ENCODE assay signal across 18 cellular contexts in genomic region chr6:100554228-100554627, GRCh38.
DNase-seq lines count a peak whose midpoint lies in the region; ATAC-seq and TF ChIP-seq lines count a peak whose summit lies in the region.
"Had no signal": no experiment of that assay in that cellular context is flagged by ENCODE, and none has a peak within 500 bp of the region (broad histone marks: within the 10 kb centered on the region; RNA-seq: fewer than 3 reads in every experiment).

No MANE protein-coding gene starts in this region.

- ATAC-seq in HG03196 (IDR thresholded peaks at IDR 0.05; ENCODE audit: unreplicated experiment) = no peak
- ATAC-seq: activated CD8-positive, alpha-beta T cell treated with anti-CD3 and anti-CD28 coated beads, Interleukin-2, amount 10 ng/mL, durations not matched to agents 7 days and 5 days; heart left ventricle; naive thymus-derived CD8-positive, alpha-beta T cell had no signal

- no peak overlapping the region for H3K27ac ChIP-seq in smooth muscle cell (ENCODE audit: low read depth)
- H3K27ac ChIP-seq: colonic mucosa, heart left ventricle, lower lobe of right lung, transverse colon had no signal

- DNase-seq in DMS79 treated with DMSO at 0.1 percent for 48 hours (lab: John Stamatoyannopoulos, UW) (peak; percentile 9), NCI-H146 treated with DMSO at 0.1 percent for 48 hours (lab: John Stamatoyannopoulos, UW; ENCODE audit: unreplicated experiment) (peak; percentile 16), smooth muscle cell (lab: John Stamatoyannopoulos, UW; ENCODE audit: unreplicated experiment) (no peak), type B pancreatic cell (ENCODE audit: extremely low spot score, unreplicated experiment) (no peak)
- DNase-seq: activated CD8-positive, alpha-beta T cell treated with anti-CD3 and anti-CD28 coated beads, Interleukin-2, amount 10 ng/mL, durations not matched to agents 7 days and 5 days; aorta; C1 segment of cervical spinal cord; colonic mucosa; heart left ventricle; lower lobe of right lung; naive thymus-derived CD8-positive, alpha-beta T cell; SK-N-SH; stimulated activated CD4-positive, alpha-beta T cell treated with anti-CD3 and anti-CD28 coated beads, Interleukin-2, amount 100 ng/mL, for 24 hours; transverse colon had no signal

- H3K36me3 Mint-ChIP-seq in nephron (ENCODE audit: low read depth) (peaks cover 8% of the 10 kb centered on the region), type B pancreatic cell (peaks cover 5% of the 10 kb centered on the region)

- TF ChIP-seq CTCF in nephron (IDR thresholded peaks at IDR 0.05; ENCODE audit: unreplicated experiment in 3 of 3) (no peak), smooth muscle cell (IDR thresholded peaks at IDR 0.05; ENCODE audit: borderline replicate concordance, insufficient read depth, poor library complexity, severe bottlenecking) (no peak), type B pancreatic cell (conservative IDR thresholded peaks at IDR 0.05) (no peak)

- H3K9me3 Mint-ChIP-seq in nephron (no peaks in the 10 kb centered on the region), type B pancreatic cell (no peaks in the 10 kb centered on the region)
- H3K9me3 Mint-ChIP-seq: activated T-helper 2 cell treated with anti-CD3 and anti-CD28 coated beads, Interferon-gamma antibody, Interleukin-2, Interleukin-4, amounts not matched to agents 10 μg/mL and 5 μg/mL and 100 μg/mL, durations not matched to agents 14 hours and 24 hours and 36 hours; naive thymus-derived CD8-positive, alpha-beta T cell had no signal

- H3K9me3 ChIP-seq in endocrine pancreas (ENCODE audit: control insufficient read depth, low read length) = no peaks in the 10 kb centered on the region
- H3K9me3 ChIP-seq in smooth muscle cell (replicated peaks; ENCODE audit: low read depth) = no peaks in the 10 kb centered on the region
- H3K9me3 ChIP-seq: colonic mucosa, heart left ventricle, lower lobe of right lung, SK-N-SH, transverse colon had no signal

- no peaks in the 10 kb centered on the region for H3K27me3 Mint-ChIP-seq in nephron (ENCODE audit: low read depth)
- no peaks in the 10 kb centered on the region for H3K27me3 Mint-ChIP-seq in type B pancreatic cell
- H3K27me3 Mint-ChIP-seq: naive thymus-derived CD8-positive, alpha-beta T cell had no signal

- H3K79me2 ChIP-seq in smooth muscle cell (ENCODE audit: low read depth) = no peaks in the 10 kb centered on the region

- H3K4me3 Mint-ChIP-seq in nephron (no peak overlapping the region), type B pancreatic cell (no peak overlapping the region)
- H3K4me3 Mint-ChIP-seq: activated CD8-positive, alpha-beta T cell treated with anti-CD3 and anti-CD28 coated beads, Interleukin-2, amount 10 ng/mL, durations not matched to agents 7 days and 5 days; naive thymus-derived CD8-positive, alpha-beta T cell had no signal

- H4K20me1 ChIP-seq in smooth muscle cell (ENCODE audit: low read depth) = peaks cover 35% of the 10 kb centered on the region

- H3F3A ChIP-seq in smooth muscle cell (ENCODE audit: low read depth) = no peaks in the 10 kb centered on the region

- H3K4me1 Mint-ChIP-seq in nephron (peaks cover 21% of the 10 kb centered on the region), type B pancreatic cell (ENCODE audit: unreplicated experiment) (peaks cover 14% of the 10 kb centered on the region)
- H3K4me1 Mint-ChIP-seq: naive thymus-derived CD8-positive, alpha-beta T cell had no signal

- H3K4me2 ChIP-seq in smooth muscle cell = no peak overlapping the region
- H3K4me2 ChIP-seq: SK-N-SH had no signal

- 68% methylated on average over 5 of the region's 5 CpGs for WGBS in smooth muscle cell (ENCODE audit: low lambda C conversion rate)

- H3K4me1 ChIP-seq in endocrine pancreas (ENCODE audit: control insufficient read depth, insufficient read depth, low read length) (peaks cover 11% of the 10 kb centered on the region), smooth muscle cell (ENCODE audit: low read depth) (no peaks in the 10 kb centered on the region)
- H3K4me1 ChIP-seq: colonic mucosa, heart left ventricle, lower lobe of right lung had no signal

- H2AFZ ChIP-seq in smooth muscle cell (ENCODE audit: low read depth) = no peak overlapping the region

- H3K4me3 ChIP-seq in endocrine pancreas (ENCODE audit: control insufficient read depth, insufficient read depth, low read length) (peak overlapping the region; percentile 80), smooth muscle cell (no peak overlapping the region)
- H3K4me3 ChIP-seq: colonic mucosa, heart left ventricle, lower lobe of right lung, transverse colon had no signal

- H3K36me3 ChIP-seq in endocrine pancreas (ENCODE audit: control insufficient read depth, insufficient read depth, low read length) (no peaks in the 10 kb centered on the region), smooth muscle cell (ENCODE audit: low read depth) (no peaks in the 10 kb centered on the region)
- H3K36me3 ChIP-seq: colonic mucosa, heart left ventricle, lower lobe of right lung, transverse colon had no signal

- no peak overlapping the region for H3K9ac ChIP-seq in endocrine pancreas (ENCODE audit: control insufficient read depth, insufficient read depth, low read length)
- H3K9ac ChIP-seq in smooth muscle cell (ENCODE audit: low read depth) = no peak overlapping the region
- H3K9ac ChIP-seq: SK-N-SH had no signal

- no peaks in the 10 kb centered on the region for H3K27me3 ChIP-seq in endocrine pancreas (ENCODE audit: control insufficient read depth, insufficient read depth, low read length)
- H3K27me3 ChIP-seq in smooth muscle cell (ENCODE audit: low read depth) = no peaks in the 10 kb centered on the region
- H3K27me3 ChIP-seq: colonic mucosa, heart left ventricle, transverse colon had no signal

- H3K27ac Mint-ChIP-seq in nephron (peak overlapping the region; percentile 78 to 95 (median 85)), type B pancreatic cell (no peak overlapping the region)
- H3K27ac Mint-ChIP-seq: activated CD8-positive, alpha-beta T cell treated with anti-CD3 and anti-CD28 coated beads, Interleukin-2, amount 10 ng/mL, durations not matched to agents 7 days and 5 days; activated T-helper 2 cell treated with anti-CD3 and anti-CD28 coated beads, Interferon-gamma antibody, Interleukin-2, Interleukin-4, amounts not matched to agents 10 μg/mL and 5 μg/mL and 100 μg/mL, durations not matched to agents 14 hours and 24 hours and 36 hours; naive thymus-derived CD8-positive, alpha-beta T cell had no signal

Comparison
In these comparisons a context has a peak if more than half of its experiments do, and no peak if none do; other contexts are left out.
1. DNase-seq: peak in DMS79 treated with DMSO at 0.1 percent for 48 hours (single experiment) and NCI-H146 treated with DMSO at 0.1 percent for 48 hours (single experiment); none in smooth muscle cell (single experiment) and type B pancreatic cell (single experiment).